Comparison of ENCODE assay signal across 22 cellular contexts in genomic region chr10:98400482-98400881, GRCh38. TPM values are rescaled to one million over a fixed set of nuclear protein-coding genes. Genes with fewer than 3 reads are reported as not detected.
DNase-seq lines count a peak whose midpoint lies in the region; ATAC-seq, FAIRE-seq and TF ChIP-seq lines count a peak whose summit lies in the region.
"Had no signal": no experiment of that assay in that cellular context is flagged by ENCODE, and none has a peak within 500 bp of the region (broad histone marks: within the 10 kb centered on the region; RNA-seq: fewer than 3 reads in every experiment).

No MANE protein-coding gene starts in this region.

- no peak for TF ChIP-seq POLR2A in HepG2 (IDR thresholded peaks at IDR 0.05; ENCODE audit: insufficient read depth in 1 of 2, low read depth in 2 of 2, low read length in 2 of 2)
- TF ChIP-seq POLR2A in right lobe of liver (IDR thresholded peaks at IDR 0.05), result no peak

- no peaks in the 10 kb centered on the region for H4K20me1 ChIP-seq in HepG2 (ENCODE audit: insufficient read depth, low read length)
- H4K20me1 ChIP-seq in mammary epithelial cell (ENCODE audit: insufficient read depth, low read length), result no peaks in the 10 kb centered on the region
- H4K20me1 ChIP-seq in MM.1S (ENCODE audit: insufficient read depth, low read length), result no peaks in the 10 kb centered on the region

- FAIRE-seq in HepG2 (lab: Jason Lieb, UNC), result no peak
- FAIRE-seq: colon, endometrium, frontal cortex had no signal

- H3K79me1 ChIP-seq in mesenchymal stem cell (replicated peaks; ENCODE audit: low read length, poor library complexity, severe bottlenecking), result peaks cover 2% of the 10 kb centered on the region

- no peak for DNase-seq in HepG2 (ENCODE audit: low spot score)
- DNase-seq in right lobe of liver, result no peak
- DNase-seq in mammary epithelial cell, result peak; percentile 49
- peak; percentile 54 for DNase-seq in mesenchymal stem cell
- DNase-seq in activated gamma-delta T cell (lab: John Stamatoyannopoulos, UW), result no peak
- no peak for DNase-seq in medulla oblongata (ENCODE audit: extremely low spot score)
- no peak for DNase-seq in MM.1S
- DNase-seq: activated CD8-positive, alpha-beta memory T cell treated with anti-CD3 and anti-CD28 coated beads, Interleukin-2, amount 50 U/mL, for 48 hours; activated naive CD4-positive, alpha-beta T cell treated with Interleukin-2 at 50 U/mL for 16 hours; DMS 273 treated with DMSO at 0.1 percent for 48 hours; hypothalamus; NCI-H1048; NCI-H1930; NCI-H2227 treated with DMSO at 0.1 percent for 48 hours; OCI-M1; SIG-M5 had no signal

- peak overlapping the region in 1 of 2 experiments; percentile 95 for H3K14ac ChIP-seq in mesenchymal stem cell (ENCODE audit: low read length in 2 of 2)

- no peak for TF ChIP-seq RAD21 in HepG2 (CRISPR knock-in tag; IDR thresholded peaks at IDR 0.05)

- POLR2A ChIA-PET in HepG2 (lab: Yijun Ruan, JAX), result interaction anchor here (0.7 kb wide), 1 partner anchor 15 kb away, joined by 3 read pairs; the partner anchor contains the start of gene PYROXD2

- no peak overlapping the region for H2BK15ac ChIP-seq in mesenchymal stem cell (ENCODE audit: low read depth, poor library complexity, severe bottlenecking)

- H3K27ac ChIP-seq in HepG2 (ENCODE audit: extremely low read length, insufficient read depth, low read length) (no peak overlapping the region), right lobe of liver (no peak overlapping the region), mammary epithelial cell (ENCODE audit: insufficient read depth, low read depth, low read length) (no peak overlapping the region), mesenchymal stem cell (ENCODE audit: low read length, poor library complexity, severe bottlenecking) (no peak overlapping the region), MM.1S (ENCODE audit: low read length) (no peak overlapping the region)
- H3K27ac ChIP-seq: right atrium auricular region, thoracic aorta had no signal

- CTCF ChIA-PET in HepG2 (lab: Yijun Ruan, JAX; ENCODE audit: low intra/inter-chr PET ratio, low total read pairs) (no interaction called here), mammary epithelial cell (lab: Charles Lee; ENCODE audit: low non-redundant PET) (no interaction called here)

- no peak overlapping the region for H3K4ac ChIP-seq in mesenchymal stem cell (ENCODE audit: low read depth in 1 of 2, low read length in 2 of 2)

- H4K91ac ChIP-seq in mesenchymal stem cell (ENCODE audit: low read length), result no peak overlapping the region

- no peak overlapping the region for H2AK5ac ChIP-seq in mesenchymal stem cell (ENCODE audit: low read length, severe bottlenecking)

- H3K79me2 ChIP-seq in HepG2 (ENCODE audit: insufficient read depth, low read length) (no peaks in the 10 kb centered on the region), mammary epithelial cell (ENCODE audit: insufficient read depth, low read length) (no peaks in the 10 kb centered on the region), MM.1S (ENCODE audit: low read length) (no peaks in the 10 kb centered on the region)

- no peak for TF ChIP-seq EP300 in HepG2 (IDR thresholded peaks at IDR 0.05; ENCODE audit: low read depth in 2 of 2, low read length in 2 of 2)
- TF ChIP-seq EP300 in HepG2 (CRISPR knock-in tag; IDR thresholded peaks at IDR 0.05; ENCODE audit: borderline replicate concordance), result no peak

- H2BK120ac ChIP-seq in mesenchymal stem cell (ENCODE audit: low read depth, low read length), result no peak overlapping the region

- H3K27me3 ChIP-seq in HepG2 (ENCODE audit: control insufficient read depth in 1 of 2, insufficient read depth in 2 of 2, low read length in 2 of 2), result no peaks in the 10 kb centered on the region; a peak in 1 of 5 replicates
- no peaks in the 10 kb centered on the region for H3K27me3 ChIP-seq in right lobe of liver
- no peaks in the 10 kb centered on the region for H3K27me3 ChIP-seq in mammary epithelial cell (ENCODE audit: insufficient read depth, low read length)
- H3K27me3 ChIP-seq in mesenchymal stem cell (ENCODE audit: control insufficient read depth in 1 of 2, insufficient read depth in 1 of 2, low read length in 2 of 2), result no peaks in the 10 kb centered on the region
- no peaks in the 10 kb centered on the region for H3K27me3 ChIP-seq in MM.1S (replicated peaks; ENCODE audit: insufficient read depth, low read length)
- H3K27me3 ChIP-seq: right atrium auricular region had no signal

- no peaks in the 10 kb centered on the region for H3K9me2 ChIP-seq in MM.1S (replicated peaks; ENCODE audit: insufficient read depth, low read length)

- WGBS in HepG2 (ENCODE audit: low lambda C conversion rate), result 46% methylated on average over 2 of the region's 2 CpGs
- WGBS in right lobe of liver (ENCODE audit: insufficient coverage, low coverage, low lambda C conversion rate, missing lambda C conversion rate), result 69% methylated on average over 2 of the region's 2 CpGs
- 58% methylated on average over 2 of the region's 2 CpGs for WGBS in mammary epithelial cell (ENCODE audit: low coverage, missing lambda C conversion rate)
- 94% methylated on average over 2 of the region's 2 CpGs for WGBS in mesenchymal stem cell

- dilution Hi-C loops in mammary epithelial cell (cut with HindIII; ENCODE audit: low sequenced_read_pairs), result loop anchor here (5.0 kb wide), 2 partner anchors 38 to 52 kb away; no protein-coding TSS in a partner anchor

- no peak overlapping the region for H2AFZ ChIP-seq in HepG2 (ENCODE audit: low read length)
- H2AFZ ChIP-seq in mammary epithelial cell (ENCODE audit: low read depth, low read length), result no peak overlapping the region
- H2AFZ ChIP-seq in mesenchymal stem cell (ENCODE audit: low read depth, low read length), result no peak overlapping the region
- no peak overlapping the region for H2AFZ ChIP-seq in MM.1S (ENCODE audit: low read length)

- peak overlapping the region in 1 of 2 experiments; percentile 73 for H3K23ac ChIP-seq in mesenchymal stem cell (ENCODE audit: low read length in 2 of 2)

- BruUV-seq in HepG2 (replicated peaks; lab: Mats Ljungman, UMichigan), result no TSS peak
- BruUV-seq in mammary epithelial cell (replicated peaks; lab: Mats Ljungman, UMichigan), result no TSS peak

- no peak overlapping the region for H2BK5ac ChIP-seq in mesenchymal stem cell (ENCODE audit: low read depth, low read length, poor library complexity, severe bottlenecking)

- in situ Hi-C loops in HepG2 (cut with HindIII; ENCODE audit: extremely low pct_ligation_motif_present, low pct_unique_long_range_greater_than_20kb) (no loop called here), mammary epithelial cell (cut with MboI; ENCODE audit: low sequenced_read_pairs in 2 of 2) (no loop called here)

- peak overlapping the region in 1 of 2 experiments; percentile 52 for H3K18ac ChIP-seq in mesenchymal stem cell (ENCODE audit: low read depth in 1 of 2, low read length in 2 of 2)

- ATAC-seq in HepG2 (no peak), right lobe of liver (no peak), GM18498 (IDR thresholded peaks at IDR 0.05; ENCODE audit: unreplicated experiment) (no peak)

- H3K36me3 ChIP-seq in HepG2 (replicated peaks in 1 of 2; ENCODE audit: control insufficient read depth in 1 of 2, insufficient read depth in 2 of 2, low read length in 2 of 2) (no peaks in the 10 kb centered on the region), right lobe of liver (peaks cover 0 to 9% (median 0%) of the 10 kb centered on the region in 4 donors), mammary epithelial cell (ENCODE audit: insufficient read depth, low read length) (no peaks in the 10 kb centered on the region), mesenchymal stem cell (ENCODE audit: control insufficient read depth in 1 of 2, insufficient read depth in 2 of 2, low read depth in 1 of 2, low read length in 2 of 2) (peaks cover 23 to 37% of the 10 kb centered on the region in 2 experiments), MM.1S (replicated peaks; ENCODE audit: insufficient read depth, low read length) (no peaks in the 10 kb centered on the region)
- H3K36me3 ChIP-seq: right atrium auricular region had no signal

- peak overlapping the region in 1 of 2 experiments; percentile 59 for H2BK12ac ChIP-seq in mesenchymal stem cell (ENCODE audit: low read length in 2 of 2)

- H3F3A ChIP-seq in MM.1S (ENCODE audit: insufficient read depth, low read length), result no peaks in the 10 kb centered on the region

- H3K9me3 ChIP-seq in HepG2 (ENCODE audit: low read length), result no peaks in the 10 kb centered on the region
- H3K9me3 ChIP-seq in right lobe of liver, result no peaks in the 10 kb centered on the region
- H3K9me3 ChIP-seq in mammary epithelial cell (replicated peaks; ENCODE audit: insufficient read depth, low read length), result no peaks in the 10 kb centered on the region
- no peaks in the 10 kb centered on the region for H3K9me3 ChIP-seq in mesenchymal stem cell (ENCODE audit: control insufficient read depth, low read length)
- H3K9me3 ChIP-seq in MM.1S (replicated peaks; ENCODE audit: insufficient read depth, low read length), result no peaks in the 10 kb centered on the region
- H3K9me3 ChIP-seq: right atrium auricular region, thoracic aorta had no signal

- TF ChIP-seq CTCF in HepG2 (CRISPR knock-in tag; IDR thresholded peaks at IDR 0.05), result no peak
- TF ChIP-seq CTCF in right lobe of liver (IDR thresholded peaks at IDR 0.05), result no peak
- TF ChIP-seq CTCF in mammary epithelial cell (conservative IDR thresholded peaks at IDR 0.05 in 1 of 2, IDR thresholded peaks at IDR 0.05 in 1 of 2; ENCODE audit: extremely low read depth in 1 of 2, insufficient read depth in 1 of 2, low read depth in 1 of 2, low read length in 2 of 2), result no peak
- TF ChIP-seq CTCF in MM.1S (IDR thresholded peaks at IDR 0.05; ENCODE audit: low read length), result no peak

- intact Hi-C loops in HepG2 (cut with micrococcal nuclease; ENCODE audit: unreplicated experiment) (no loop called here), right lobe of liver (cut with DNase I) (no loop called here), mammary epithelial cell (cut with micrococcal nuclease) (no loop called here)

- H3K4me3 ChIP-seq in HepG2 (replicated peaks in 1 of 3; ENCODE audit: insufficient read depth in 1 of 3, low read depth in 2 of 3, low read length in 3 of 3) (no peak overlapping the region), right lobe of liver (no peak overlapping the region), mammary epithelial cell (replicated peaks in 1 of 3; ENCODE audit: insufficient read depth in 1 of 3, low read depth in 2 of 3, low read length in 3 of 3) (no peak overlapping the region), mesenchymal stem cell (ENCODE audit: insufficient read depth in 1 of 2, low read depth in 1 of 2, low read length in 2 of 2) (no peak overlapping the region), MM.1S (ENCODE audit: low read length) (no peak overlapping the region)
- H3K4me3 ChIP-seq: right atrium auricular region, thoracic aorta had no signal

- H3K4me1 ChIP-seq in HepG2 (ENCODE audit: insufficient read depth, low read length) (no peaks in the 10 kb centered on the region), right lobe of liver (peaks cover 0 to 16% (median 3%) of the 10 kb centered on the region in 4 donors), mammary epithelial cell (ENCODE audit: insufficient read depth, low read length) (peaks cover 12% of the 10 kb centered on the region), mesenchymal stem cell (ENCODE audit: control insufficient read depth, insufficient read depth, low read depth, low read length) (peaks cover 9% of the 10 kb centered on the region), MM.1S (ENCODE audit: low read length) (peaks cover 9% of the 10 kb centered on the region)
- H3K4me1 ChIP-seq: right atrium auricular region had no signal

- H3K9ac ChIP-seq in HepG2 (ENCODE audit: insufficient read depth, low read depth, low read length) (no peak overlapping the region), mammary epithelial cell (ENCODE audit: insufficient read depth, low read length) (no peak overlapping the region), mesenchymal stem cell (ENCODE audit: low read length) (no peak overlapping the region), MM.1S (ENCODE audit: low read length) (no peak overlapping the region)

- H4K8ac ChIP-seq in mesenchymal stem cell (ENCODE audit: low read length), result no peak overlapping the region

- no peak overlapping the region for H3K4me2 ChIP-seq in HepG2 (ENCODE audit: low read depth, low read length)
- H3K4me2 ChIP-seq in mammary epithelial cell (ENCODE audit: insufficient read depth, low read depth, low read length), result no peak overlapping the region
- no peak overlapping the region for H3K4me2 ChIP-seq in mesenchymal stem cell (ENCODE audit: low read length, poor library complexity, severe bottlenecking)
- no peak overlapping the region for H3K4me2 ChIP-seq in MM.1S (ENCODE audit: low read depth, low read length)

RNA-seq across cellular contexts. Expression of gene PYROXD2, which starts 14.5 kb away (rescaled TPM):
- total RNA-seq in HepG2 (2016; rRNA removed; fragmentation: Illumina TruSeq; extraction: Trizol), result 1.8 and 2.0 TPM in 2 replicates
- total RNA-seq in HepG2 (2016; cell fraction: cytosol; rRNA removed; fragmentation: Illumina TruSeq; extraction: Trizol; ENCODE audit: low read depth), result 0.26 and 3.0 TPM in 2 replicates
- 1.2 and 1.3 TPM in 2 replicates for total RNA-seq in HepG2 (2016; cell fraction: insoluble cytoplasmic fraction; rRNA removed; fragmentation: Illumina TruSeq; extraction: Trizol)
- 1.0 and 1.4 TPM in 2 replicates for total RNA-seq in HepG2 (2016; cell fraction: membrane; rRNA removed; fragmentation: Illumina TruSeq; extraction: Trizol)
- 1.6 and 2.0 TPM in 2 replicates for total RNA-seq in HepG2 (2016; cell fraction: nucleus; rRNA removed; fragmentation: Illumina TruSeq; extraction: Trizol)
- 6.2 and 10.7 TPM in 2 replicates for polyA plus RNA-seq in HepG2 (2011; rRNA removed)
- polyA plus RNA-seq in HepG2 (2011; cell fraction: cytosol; rRNA removed), result 1.5 and 6.4 TPM in 2 replicates
- polyA plus RNA-seq in HepG2 (2011; cell fraction: nucleus; rRNA removed), result 22.4 and 28.0 TPM in 2 replicates
- 2.3 and 3.3 TPM in 2 replicates for polyA plus RNA-seq in HepG2 (2012)
- 1.6 and 1.7 TPM in 2 replicates for polyA plus RNA-seq in HepG2 (2016; cell fraction: cytosol; fragmentation: Illumina TruSeq; extraction: Trizol; ENCODE audit: low read depth)
- polyA plus RNA-seq in HepG2 (2016; cell fraction: insoluble cytoplasmic fraction; fragmentation: Illumina TruSeq; extraction: Trizol; ENCODE audit: low read depth), result 0.78 and 1.6 TPM in 2 replicates
- 1.0 and 2.1 TPM in 2 replicates for polyA plus RNA-seq in HepG2 (2016; cell fraction: membrane; fragmentation: Illumina TruSeq; extraction: Trizol; ENCODE audit: low read depth)
- 1.6 and 2.6 TPM in 2 replicates for polyA plus RNA-seq in HepG2 (2016; cell fraction: nucleus; fragmentation: Illumina TruSeq; extraction: Trizol; ENCODE audit: insufficient read depth, low read depth)
- polyA minus RNA-seq in HepG2 (2011; rRNA and poly(A)+ RNA removed; ENCODE audit: low replicate concordance), result 3.2 and 9.1 TPM in 2 replicates
- 0.97 and 2.5 TPM in 2 replicates for polyA minus RNA-seq in HepG2 (2011; cell fraction: cytosol; rRNA and poly(A)+ RNA removed)
- 3.0 and 8.6 TPM in 2 replicates for polyA minus RNA-seq in HepG2 (2011; cell fraction: nucleus; rRNA and poly(A)+ RNA removed)
- 10 to 100 TPM in 2 of 6 experiments, 1 to 10 TPM in 4; 3.0 to 25.3 (median 7.1) TPM for total RNA-seq in right lobe of liver
- total RNA-seq in mammary epithelial cell, result 10 to 100 TPM in 1 of 2 donors, 1 to 10 TPM in 1; 8.3 to 10.2 TPM
- polyA plus RNA-seq in mammary epithelial cell, result 11.0 TPM
- 1.4 TPM for polyA minus RNA-seq in mammary epithelial cell
- 4.8 TPM for polyA plus RNA-seq in mesenchymal stem cell (2013, experiment 1 of 2)
- polyA plus RNA-seq in mesenchymal stem cell (2013, experiment 2 of 2), result 5.4 TPM

RNA-seq across cellular contexts. Expression of gene HPS1, which starts 46.3 kb away (rescaled TPM):
- total RNA-seq in HepG2 (2016; rRNA removed; fragmentation: Illumina TruSeq; extraction: Trizol) (20.7 and 25.8 TPM in 2 replicates), right lobe of liver (10 to 100 TPM; 18.2 to 44.5 (median 32.0) TPM), mammary epithelial cell (10 to 100 TPM; 37.3 to 54.6 TPM)
- 50.6 and 58.2 TPM in 2 replicates for total RNA-seq in HepG2 (2016; cell fraction: cytosol; rRNA removed; fragmentation: Illumina TruSeq; extraction: Trizol; ENCODE audit: low read depth)
- 14.1 and 23.6 TPM in 2 replicates for total RNA-seq in HepG2 (2016; cell fraction: insoluble cytoplasmic fraction; rRNA removed; fragmentation: Illumina TruSeq; extraction: Trizol)
- 56.4 and 66.7 TPM in 2 replicates for total RNA-seq in HepG2 (2016; cell fraction: membrane; rRNA removed; fragmentation: Illumina TruSeq; extraction: Trizol)
- 19.0 and 25.7 TPM in 2 replicates for total RNA-seq in HepG2 (2016; cell fraction: nucleus; rRNA removed; fragmentation: Illumina TruSeq; extraction: Trizol)
- polyA plus RNA-seq in HepG2 (2011; rRNA removed) (24.6 and 33.7 TPM in 2 replicates), mammary epithelial cell (44.5 TPM)
- 18.0 and 21.8 TPM in 2 replicates for polyA plus RNA-seq in HepG2 (2011; cell fraction: cytosol; rRNA removed)
- 108 and 120 TPM in 2 replicates for polyA plus RNA-seq in HepG2 (2011; cell fraction: nucleus; rRNA removed)
- 16.9 and 22.7 TPM in 2 replicates for polyA plus RNA-seq in HepG2 (2012)
- polyA plus RNA-seq in HepG2 (2016; cell fraction: cytosol; fragmentation: Illumina TruSeq; extraction: Trizol; ENCODE audit: low read depth), result 68.9 and 83.5 TPM in 2 replicates
- 19.4 and 23.0 TPM in 2 replicates for polyA plus RNA-seq in HepG2 (2016; cell fraction: insoluble cytoplasmic fraction; fragmentation: Illumina TruSeq; extraction: Trizol; ENCODE audit: low read depth)
- polyA plus RNA-seq in HepG2 (2016; cell fraction: membrane; fragmentation: Illumina TruSeq; extraction: Trizol; ENCODE audit: low read depth), result 63.1 and 73.8 TPM in 2 replicates
- polyA plus RNA-seq in HepG2 (2016; cell fraction: nucleus; fragmentation: Illumina TruSeq; extraction: Trizol; ENCODE audit: insufficient read depth, low read depth), result 43.6 and 45.7 TPM in 2 replicates
- polyA minus RNA-seq in HepG2 (2011; rRNA and poly(A)+ RNA removed; ENCODE audit: low replicate concordance), result 35.4 and 47.2 TPM in 2 replicates
- polyA minus RNA-seq in HepG2 (2011; cell fraction: cytosol; rRNA and poly(A)+ RNA removed), result 12.4 and 14.5 TPM in 2 replicates
- 45.1 and 49.1 TPM in 2 replicates for polyA minus RNA-seq in HepG2 (2011; cell fraction: nucleus; rRNA and poly(A)+ RNA removed)
- polyA minus RNA-seq in mammary epithelial cell, result 51.3 TPM
- polyA plus RNA-seq in mesenchymal stem cell (2013, experiment 1 of 2), result 68.1 TPM
- polyA plus RNA-seq in mesenchymal stem cell (2013, experiment 2 of 2), result 67.1 TPM

Comparison
In these comparisons a context has a peak if more than half of its experiments do, and no peak if none do; other contexts are left out.
1. DNase-seq: peak in mammary epithelial cell (single experiment) and mesenchymal stem cell (single experiment); none in HepG2 (single experiment), right lobe of liver (0 of 3), activated gamma-delta T cell (single experiment), medulla oblongata (single experiment) and MM.1S (single experiment).